24 cellular contexts compared by ENCODE assay signal in genomic region chr7:112050205-112050881, GRCh38.
"Had no signal": no experiment of that assay in that cellular context is flagged by ENCODE, and none has a peak within 500 bp of the region (broad histone marks: within the 10 kb centered on the region; RNA-seq: fewer than 3 reads in every experiment).

No MANE protein-coding gene starts in this region.

- FAIRE-seq: islet of Langerhans had no signal

- H3K27ac Mint-ChIP-seq: activated naive CD4-positive, alpha-beta T cell treated with anti-CD3 and anti-CD28 coated beads, Interleukin-2, amount 50 U/mL, for 24 hours; effector memory CD8-positive, alpha-beta T cell; natural killer cell; stimulated activated memory B cell treated with anti-CD40 and anti-IgM and Interleukin-4, amounts not matched to agents 10 μg/mL and 1 μg/mL and 100 μg/mL, for 72 hours; WTC11 had no signal

- ATAC-seq: body of pancreas; effector memory CD8-positive, alpha-beta T cell; gastrocnemius medialis; left cardiac atrium; natural killer cell; psoas muscle; stimulated activated memory B cell treated with anti-CD40 and anti-IgM and Interleukin-4, amounts not matched to agents 10 μg/mL and 1 μg/mL and 100 μg/mL, for 72 hours; WTC11 had no signal

- H3K9me3 Mint-ChIP-seq: activated naive CD4-positive, alpha-beta T cell treated with anti-CD3 and anti-CD28 coated beads, Interleukin-2, amount 50 U/mL, for 24 hours; stimulated activated memory B cell treated with anti-CD40 and anti-IgM and Interleukin-4, amounts not matched to agents 10 μg/mL and 1 μg/mL and 100 μg/mL, for 72 hours had no signal

- DNase-seq: activated gamma-delta T cell treated with Interleukin-2 at 50 U/mL for 16 hours; activated T-cell treated with anti-CD3 and anti-CD28 coated beads, Interleukin-2, amount 50 U/mL, for 1 hour; anterior cingulate cortex; body of pancreas; dermis blood vessel endothelial cell; effector memory CD8-positive, alpha-beta T cell; gastrocnemius medialis; left cardiac atrium; midbrain; natural killer cell; psoas muscle; stimulated activated CD4-positive, alpha-beta T cell treated with anti-CD3 and anti-CD28 coated beads, Interleukin-15, amount 100 ng/mL, for 24 hours; stomach; T1000; testis; trophoblast cell had no signal

- H3K36me3 Mint-ChIP-seq: natural killer cell; stimulated activated memory B cell treated with anti-CD40 and anti-IgM and Interleukin-4, amounts not matched to agents 10 μg/mL and 1 μg/mL and 100 μg/mL, for 72 hours; WTC11 had no signal

- H3K4me1 Mint-ChIP-seq: activated naive CD4-positive, alpha-beta T cell treated with anti-CD3 and anti-CD28 coated beads, Interleukin-2, amount 50 U/mL, for 24 hours; natural killer cell; stimulated activated memory B cell treated with anti-CD40 and anti-IgM and Interleukin-4, amounts not matched to agents 10 μg/mL and 1 μg/mL and 100 μg/mL, for 72 hours had no signal

- H3K4me3 Mint-ChIP-seq: activated naive CD4-positive, alpha-beta T cell treated with anti-CD3 and anti-CD28 coated beads, Interleukin-2, amount 50 U/mL, for 24 hours; effector memory CD8-positive, alpha-beta T cell; natural killer cell; stimulated activated memory B cell treated with anti-CD40 and anti-IgM and Interleukin-4, amounts not matched to agents 10 μg/mL and 1 μg/mL and 100 μg/mL, for 72 hours; WTC11 had no signal

- H3K4me3 ChIP-seq: body of pancreas, esophagus muscularis mucosa, gastrocnemius medialis, psoas muscle, right atrium auricular region, skin epidermis, stomach, testis, vagina had no signal

- H3K27ac ChIP-seq: body of pancreas, esophagus muscularis mucosa, gastrocnemius medialis, psoas muscle, right atrium auricular region, skin epidermis, stomach, vagina had no signal

- H3K9me3 ChIP-seq: body of pancreas, gastrocnemius medialis, psoas muscle, testis, vagina had no signal
